ENCODE assay signal across 8 cellular contexts in the genomic region with DNA sequence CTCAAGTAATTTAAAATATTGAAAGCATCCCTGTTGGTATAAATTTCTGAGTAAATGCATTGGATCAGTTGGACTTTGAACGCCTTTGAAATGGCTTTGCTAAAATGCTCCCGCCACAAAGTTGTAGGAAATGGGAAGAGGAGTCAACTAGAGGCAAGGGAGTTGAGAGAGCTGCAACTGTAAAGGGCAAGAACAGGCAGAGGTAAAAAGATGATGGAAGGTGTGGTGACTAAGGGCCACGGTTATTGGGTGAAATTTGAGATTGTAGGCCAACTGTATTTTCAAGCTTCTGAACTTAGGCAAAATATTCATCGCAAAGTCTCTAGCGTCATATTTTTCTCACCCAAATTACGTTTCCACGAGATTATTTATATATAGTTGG. TPM values are rescaled to one million over a fixed set of nuclear protein-coding genes. Genes with fewer than 3 reads are reported as not detected.
DNase-seq lines count a peak whose midpoint lies in the region; ATAC-seq, FAIRE-seq and TF ChIP-seq lines count a peak whose summit lies in the region.

No MANE protein-coding gene starts in this region.

- peak overlapping the region; percentile 92 for H3K4me3 Mint-ChIP-seq in activated B cell treated with CpG ODN at 0.5 μM for 24 hours
- H3K4me3 Mint-ChIP-seq in stimulated activated naive CD8-positive, alpha-beta T cell treated with anti-CD3 and anti-CD28 coated beads, Interleukin-15, amount 100 ng/mL, for 72 hours: peak overlapping the region; percentile 84 to 92

- TF ChIP-seq CTCF in activated B cell treated with CpG ODN at 0.5 μM for 24 hours (IDR thresholded peaks at IDR 0.05): no peak

- H3K4me1 Mint-ChIP-seq in activated B cell treated with CpG ODN at 0.5 μM for 24 hours: peaks cover 32% of the 10 kb centered on the region
- H3K4me1 Mint-ChIP-seq in stimulated activated naive CD8-positive, alpha-beta T cell treated with anti-CD3 and anti-CD28 coated beads, Interleukin-15, amount 100 ng/mL, for 72 hours: peaks cover 57% of the 10 kb centered on the region

- H3K9ac ChIP-seq in iPS-20b (ENCODE audit: low read depth, low read length): peak overlapping the region; percentile 29; the same call in 1 of the 2 replicates

- peak overlapping the region; percentile 85; the same call in 1 of the 2 replicates for H3K4me3 ChIP-seq in iPS-20b (ENCODE audit: low read length)

- DNase-seq in NCI-H82 (lab: John Stamatoyannopoulos, UW): peak; percentile 34
- DNase-seq in NCI-H82 treated with DMSO at 0.1 percent for 48 hours (lab: John Stamatoyannopoulos, UW; ENCODE audit: unreplicated experiment): no peak
- no peak for DNase-seq in activated B cell treated with CpG ODN at 0.5 μM for 24 hours
- no peak for DNase-seq in stimulated activated naive CD8-positive, alpha-beta T cell treated with anti-CD3 and anti-CD28 coated beads, Interleukin-15, amount 100 ng/mL, for 72 hours
- DNase-seq in COLO829 (ENCODE audit: low spot score): no peak
- DNase-seq in RCC 7860 (ENCODE audit: low spot score): no peak

- no peaks in the 10 kb centered on the region for H3K9me3 Mint-ChIP-seq in activated B cell treated with CpG ODN at 0.5 μM for 24 hours
- H3K9me3 Mint-ChIP-seq in stimulated activated naive CD8-positive, alpha-beta T cell treated with anti-CD3 and anti-CD28 coated beads, Interleukin-15, amount 100 ng/mL, for 72 hours: no peaks in the 10 kb centered on the region

- H3K4me1 ChIP-seq in iPS-20b (ENCODE audit: insufficient read depth, low read length): no peaks in the 10 kb centered on the region

- CTCF ChIA-PET in activated B cell treated with CpG ODN at 0.5 μM for 24 hours (lab: Charles Lee): interaction anchor here (4.3 kb wide), 1 partner anchor 11 kb away, joined by 25 read pairs; no protein-coding TSS in a partner anchor

- H3K27me3 ChIP-seq in iPS-20b (ENCODE audit: insufficient read depth, low read length): no peaks in the 10 kb centered on the region

- H3K9me3 ChIP-seq in iPS-20b (ENCODE audit: insufficient read depth, low read depth, low read length): no peaks in the 10 kb centered on the region

- no peak for FAIRE-seq in RCC 7860 (lab: Jason Lieb, UNC)

- H3K27ac Mint-ChIP-seq in activated B cell treated with CpG ODN at 0.5 μM for 24 hours: peak overlapping the region; percentile 85
- H3K27ac Mint-ChIP-seq in stimulated activated naive CD8-positive, alpha-beta T cell treated with anti-CD3 and anti-CD28 coated beads, Interleukin-15, amount 100 ng/mL, for 72 hours: peak overlapping the region; percentile 96 to 97

- peaks cover 60% of the 10 kb centered on the region for H3K36me3 ChIP-seq in iPS-20b (ENCODE audit: insufficient read depth, low read depth, low read length)

- POLR2A ChIA-PET in activated B cell treated with CpG ODN at 0.5 μM for 24 hours (lab: Charles Lee): interaction anchor here (0.8 to 2.6 kb wide), 4 partner anchors 9 to 698 kb away, joined by 5 to 57 read pairs (median 9); a partner anchor contains a TSS

- intact Hi-C loops in activated B cell treated with CpG ODN at 0.5 μM for 24 hours (cut with micrococcal nuclease): loop anchor here (10.0 kb wide), 1 partner anchor 499 kb away; no protein-coding TSS in a partner anchor

- H3K27ac ChIP-seq in iPS-20b (ENCODE audit: low read length): no peak overlapping the region

- peaks cover 60% of the 10 kb centered on the region for H3K36me3 Mint-ChIP-seq in activated B cell treated with CpG ODN at 0.5 μM for 24 hours (ENCODE audit: low read depth)

- no peaks in the 10 kb centered on the region for H3K27me3 Mint-ChIP-seq in activated B cell treated with CpG ODN at 0.5 μM for 24 hours
- no peaks in the 10 kb centered on the region for H3K27me3 Mint-ChIP-seq in stimulated activated naive CD8-positive, alpha-beta T cell treated with anti-CD3 and anti-CD28 coated beads, Interleukin-15, amount 100 ng/mL, for 72 hours

- ATAC-seq in activated B cell treated with CpG ODN at 0.5 μM for 24 hours (ENCODE audit: low read depth): no peak
- no peak for ATAC-seq in stimulated activated naive CD8-positive, alpha-beta T cell treated with anti-CD3 and anti-CD28 coated beads, Interleukin-15, amount 100 ng/mL, for 72 hours
- no peak for ATAC-seq in HG03571 (IDR thresholded peaks at IDR 0.05; ENCODE audit: unreplicated experiment)

RNA-seq across cellular contexts. Expression of a gene that starts 0.6 kb away (rescaled TPM):
- total RNA-seq in activated B cell treated with CpG ODN at 0.5 μM for 24 hours: 91.1 and 103 TPM in 2 replicates

RNA-seq across cellular contexts. Expression of a gene that starts 11.9 kb away (rescaled TPM):
- 149 and 158 TPM in 2 replicates for total RNA-seq in activated B cell treated with CpG ODN at 0.5 μM for 24 hours

RNA-seq across cellular contexts. Expression of a gene that starts 12.2 kb away (rescaled TPM):
- total RNA-seq in activated B cell treated with CpG ODN at 0.5 μM for 24 hours: 7.9 and 9.0 TPM in 2 replicates

RNA-seq across cellular contexts. Expression of a gene that starts 29.3 kb away (rescaled TPM):
- 2.0 and 3.4 TPM in 2 replicates for total RNA-seq in activated B cell treated with CpG ODN at 0.5 μM for 24 hours

RNA-seq across cellular contexts. Expression of a gene that starts 42.8 kb away (rescaled TPM):
- total RNA-seq in activated B cell treated with CpG ODN at 0.5 μM for 24 hours: 309 and 350 TPM in 2 replicates
